ENCODE assay signal across 1 cellular context in the genomic region with DNA sequence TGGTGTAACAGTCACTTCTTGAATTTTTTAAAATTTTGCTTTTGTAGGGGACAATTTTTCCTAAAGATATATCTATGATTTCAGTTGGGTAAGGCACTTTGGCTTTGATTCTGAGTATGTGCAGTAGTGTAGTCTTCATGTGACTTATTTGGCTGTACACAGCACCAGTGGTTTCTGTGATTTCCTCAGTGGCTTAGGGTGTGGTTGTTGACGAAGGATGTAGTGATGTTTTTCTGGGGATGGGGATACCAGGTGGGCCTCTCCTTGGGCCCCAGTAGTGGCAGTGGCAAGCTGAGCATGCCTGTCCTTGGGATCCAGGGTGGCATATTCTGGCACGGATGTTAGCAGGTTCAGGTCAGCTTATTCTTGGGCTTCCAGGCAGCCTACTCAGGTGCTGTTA.
TF ChIP-seq lines count a peak whose summit lies in the region.

No MANE protein-coding gene starts in this region.

TF ChIP-seq in IMR-90, 13 proteins besides CTCF, POLR2A, EP300 and RAD21:
- no peak for TF ChIP-seq BHLHE40 (IDR thresholded peaks at IDR 0.05; ENCODE audit: low read depth, low read length)
- no peak for TF ChIP-seq MAZ (IDR thresholded peaks at IDR 0.05; ENCODE audit: borderline replicate concordance, low read depth, low read length)
